1 cellular context compared by ENCODE assay signal in genomic region chr14:101719708-101720107, GRCh38.
TF ChIP-seq lines count a peak whose summit lies in the region.

No MANE protein-coding gene starts in this region.

TF ChIP-seq in HepG2, 621 proteins besides CTCF, POLR2A, EP300 and RAD21:
- TF ChIP-seq, protein P1, sequence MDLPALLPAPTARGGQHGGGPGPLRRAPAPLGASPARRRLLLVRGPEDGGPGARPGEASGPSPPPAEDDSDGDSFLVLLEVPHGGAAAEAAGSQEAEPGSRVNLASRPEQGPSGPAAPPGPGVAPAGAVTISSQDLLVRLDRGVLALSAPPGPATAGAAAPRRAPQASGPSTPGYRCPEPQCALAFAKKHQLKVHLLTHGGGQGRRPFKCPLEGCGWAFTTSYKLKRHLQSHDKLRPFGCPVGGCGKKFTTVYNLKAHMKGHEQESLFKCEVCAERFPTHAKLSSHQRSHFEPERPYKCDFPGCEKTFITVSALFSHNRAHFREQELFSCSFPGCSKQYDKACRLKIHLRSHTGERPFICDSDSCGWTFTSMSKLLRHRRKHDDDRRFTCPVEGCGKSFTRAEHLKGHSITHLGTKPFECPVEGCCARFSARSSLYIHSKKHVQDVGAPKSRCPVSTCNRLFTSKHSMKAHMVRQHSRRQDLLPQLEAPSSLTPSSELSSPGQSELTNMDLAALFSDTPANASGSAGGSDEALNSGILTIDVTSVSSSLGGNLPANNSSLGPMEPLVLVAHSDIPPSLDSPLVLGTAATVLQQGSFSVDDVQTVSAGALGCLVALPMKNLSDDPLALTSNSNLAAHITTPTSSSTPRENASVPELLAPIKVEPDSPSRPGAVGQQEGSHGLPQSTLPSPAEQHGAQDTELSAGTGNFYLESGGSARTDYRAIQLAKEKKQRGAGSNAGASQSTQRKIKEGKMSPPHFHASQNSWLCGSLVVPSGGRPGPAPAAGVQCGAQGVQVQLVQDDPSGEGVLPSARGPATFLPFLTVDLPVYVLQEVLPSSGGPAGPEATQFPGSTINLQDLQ (CRISPR knock-in tag; IDR thresholded peaks at IDR 0.05): no peak
- TF ChIP-seq ZNF260 (CRISPR knock-in tag; IDR thresholded peaks at IDR 0.05; ENCODE audit: borderline replicate concordance, low read depth) (no peak), AKAP8 (CRISPR knock-in tag; IDR thresholded peaks at IDR 0.05) (no peak), RARA (CRISPR knock-in tag; IDR thresholded peaks at IDR 0.05) (0 out of 2 replicates have a peak, but pooled peaks have one; percentile 38), ZNF343 (CRISPR knock-in tag; IDR thresholded peaks at IDR 0.05) (no peak), GTF3A (CRISPR knock-in tag; conservative IDR thresholded peaks at IDR 0.05) (no peak), SOX13 (IDR thresholded peaks at IDR 0.05) (no peak), SOX13 (CRISPR knock-in tag; conservative IDR thresholded peaks at IDR 0.05 in 1 of 2, IDR thresholded peaks at IDR 0.05 in 1 of 2) (no peak)
- TF ChIP-seq, protein P2, sequence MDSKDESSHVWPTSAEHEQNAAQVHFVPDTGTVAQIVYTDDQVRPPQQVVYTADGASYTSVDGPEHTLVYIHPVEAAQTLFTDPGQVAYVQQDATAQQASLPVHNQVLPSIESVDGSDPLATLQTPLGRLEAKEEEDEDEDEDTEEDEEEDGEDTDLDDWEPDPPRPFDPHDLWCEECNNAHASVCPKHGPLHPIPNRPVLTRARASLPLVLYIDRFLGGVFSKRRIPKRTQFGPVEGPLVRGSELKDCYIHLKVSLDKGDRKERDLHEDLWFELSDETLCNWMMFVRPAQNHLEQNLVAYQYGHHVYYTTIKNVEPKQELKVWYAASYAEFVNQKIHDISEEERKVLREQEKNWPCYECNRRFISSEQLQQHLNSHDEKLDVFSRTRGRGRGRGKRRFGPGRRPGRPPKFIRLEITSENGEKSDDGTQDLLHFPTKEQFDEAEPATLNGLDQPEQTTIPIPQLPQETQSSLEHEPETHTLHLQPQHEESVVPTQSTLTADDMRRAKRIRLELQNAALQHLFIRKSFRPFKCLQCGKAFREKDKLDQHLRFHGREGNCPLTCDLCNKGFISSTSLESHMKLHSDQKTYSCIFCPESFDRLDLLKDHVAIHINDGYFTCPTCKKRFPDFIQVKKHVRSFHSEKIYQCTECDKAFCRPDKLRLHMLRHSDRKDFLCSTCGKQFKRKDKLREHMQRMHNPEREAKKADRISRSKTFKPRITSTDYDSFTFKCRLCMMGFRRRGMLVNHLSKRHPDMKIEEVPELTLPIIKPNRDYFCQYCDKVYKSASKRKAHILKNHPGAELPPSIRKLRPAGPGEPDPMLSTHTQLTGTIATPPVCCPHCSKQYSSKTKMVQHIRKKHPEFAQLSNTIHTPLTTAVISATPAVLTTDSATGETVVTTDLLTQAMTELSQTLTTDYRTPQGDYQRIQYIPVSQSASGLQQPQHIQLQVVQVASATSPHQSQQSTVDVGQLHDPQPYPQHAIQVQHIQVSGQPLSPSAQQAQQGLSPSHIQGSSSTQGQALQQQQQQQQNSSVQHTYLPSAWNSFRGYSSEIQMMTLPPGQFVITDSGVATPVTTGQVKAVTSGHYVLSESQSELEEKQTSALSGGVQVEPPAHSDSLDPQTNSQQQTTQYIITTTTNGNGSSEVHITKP (CRISPR knock-in tag; IDR thresholded peaks at IDR 0.05; ENCODE audit: low read depth): no peak
